In genomic region chr6:73747293-73747692, GRCh38 we compare ENCODE assay signal across 8 cellular contexts. TPM values are rescaled to one million over a fixed set of nuclear protein-coding genes. Genes with fewer than 3 reads are reported as not detected.
A peak's percentile ranks its signal among the peaks of the same experiment; 100 is the strongest.
DNase-seq lines count a peak whose midpoint lies in the region; ATAC-seq lines count a peak whose summit lies in the region.

No MANE protein-coding gene starts in this region.

- no peak overlapping the region for H3K4me3 Mint-ChIP-seq in activated CD4-positive, alpha-beta T cell treated with anti-CD3 and anti-CD28 coated beads, Interleukin-2, amount 10 ng/mL, durations not matched to agents 24 days and 14 days
- H3K4me3 Mint-ChIP-seq in stimulated activated effector memory CD8-positive, alpha-beta T cell treated with anti-CD3 and anti-CD28 coated beads, Interleukin-12 subunit alpha, Interleukin-12 subunit beta, amount 100 ng/mL, for 72 hours: no peak overlapping the region

- H3K36me3 Mint-ChIP-seq in activated CD4-positive, alpha-beta T cell treated with anti-CD3 and anti-CD28 coated beads, Interleukin-2, amount 10 ng/mL, durations not matched to agents 24 days and 14 days (ENCODE audit: low read depth): peaks cover 16% of the 10 kb centered on the region
- H3K36me3 Mint-ChIP-seq in stimulated activated effector memory CD8-positive, alpha-beta T cell treated with anti-CD3 and anti-CD28 coated beads, Interleukin-12 subunit alpha, Interleukin-12 subunit beta, amount 100 ng/mL, for 72 hours: no peaks in the 10 kb centered on the region

- no peaks in the 10 kb centered on the region for H3K9me3 Mint-ChIP-seq in activated CD4-positive, alpha-beta T cell treated with anti-CD3 and anti-CD28 coated beads, Interleukin-2, amount 10 ng/mL, durations not matched to agents 24 days and 14 days
- no peaks in the 10 kb centered on the region for H3K9me3 Mint-ChIP-seq in stimulated activated effector memory CD8-positive, alpha-beta T cell treated with anti-CD3 and anti-CD28 coated beads, Interleukin-12 subunit alpha, Interleukin-12 subunit beta, amount 100 ng/mL, for 72 hours

- peak; percentile 67 for DNase-seq in activated CD4-positive, alpha-beta T cell treated with anti-CD3 and anti-CD28 coated beads, Interleukin-2, amount 10 ng/mL, durations not matched to agents 24 days and 14 days
- no peak for DNase-seq in activated CD4-positive, alpha-beta T cell treated with anti-CD3 and anti-CD28 coated beads, Interleukin-2, amount 50 U/mL, for 4 hours
- peak; percentile 85 for DNase-seq in NOMO-1 treated with DMSO at 0.1 percent for 48 hours (lab: John Stamatoyannopoulos, UW; ENCODE audit: unreplicated experiment)
- no peak for DNase-seq in stimulated activated effector memory CD8-positive, alpha-beta T cell treated with anti-CD3 and anti-CD28 coated beads, Interleukin-12 subunit alpha, Interleukin-12 subunit beta, amount 100 ng/mL, for 72 hours (ENCODE audit: low spot score in 2 of 2)
- no peak for DNase-seq in DMS79 treated with DMSO at 0.1 percent for 48 hours (lab: John Stamatoyannopoulos, UW)
- DNase-seq in glomerular visceral epithelial cell (ENCODE audit: extremely low spot score): no peak
- no peak for DNase-seq in activated CD8-positive, alpha-beta memory T cell treated with anti-CD3 and anti-CD28 coated beads, Interleukin-2, amount 50 U/mL, for 4 hours

- no peaks in the 10 kb centered on the region for H3K27me3 Mint-ChIP-seq in activated CD4-positive, alpha-beta T cell treated with anti-CD3 and anti-CD28 coated beads, Interleukin-2, amount 10 ng/mL, durations not matched to agents 24 days and 14 days

- peak; percentile 99 for ATAC-seq in HG02884 (IDR thresholded peaks at IDR 0.05; ENCODE audit: unreplicated experiment)
- peak; percentile 85 for ATAC-seq in stimulated activated effector memory CD8-positive, alpha-beta T cell treated with anti-CD3 and anti-CD28 coated beads, Interleukin-12 subunit alpha, Interleukin-12 subunit beta, amount 100 ng/mL, for 72 hours

- intact Hi-C loops in activated CD4-positive, alpha-beta T cell treated with anti-CD3 and anti-CD28 coated beads, Interleukin-2, amount 10 ng/mL, durations not matched to agents 24 days and 14 days (cut with micrococcal nuclease): loop anchor here (5.0 kb wide), 1 partner anchor 50 kb away; no protein-coding TSS in a partner anchor

- no peak overlapping the region for H3K27ac Mint-ChIP-seq in activated CD4-positive, alpha-beta T cell treated with anti-CD3 and anti-CD28 coated beads, Interleukin-2, amount 10 ng/mL, durations not matched to agents 24 days and 14 days
- H3K27ac Mint-ChIP-seq in stimulated activated effector memory CD8-positive, alpha-beta T cell treated with anti-CD3 and anti-CD28 coated beads, Interleukin-12 subunit alpha, Interleukin-12 subunit beta, amount 100 ng/mL, for 72 hours: no peak overlapping the region

- H3K4me1 Mint-ChIP-seq in activated CD4-positive, alpha-beta T cell treated with anti-CD3 and anti-CD28 coated beads, Interleukin-2, amount 10 ng/mL, durations not matched to agents 24 days and 14 days: no peaks in the 10 kb centered on the region
- no peaks in the 10 kb centered on the region for H3K4me1 Mint-ChIP-seq in stimulated activated effector memory CD8-positive, alpha-beta T cell treated with anti-CD3 and anti-CD28 coated beads, Interleukin-12 subunit alpha, Interleukin-12 subunit beta, amount 100 ng/mL, for 72 hours

RNA-seq across cellular contexts. Expression of gene CD109, which starts 51.3 kb away (rescaled TPM):
- 23.6 and 24.2 TPM in 2 replicates for total RNA-seq in activated CD4-positive, alpha-beta T cell treated with anti-CD3 and anti-CD28 coated beads, Interleukin-2, amount 10 ng/mL, durations not matched to agents 24 days and 14 days

Comparison
In these comparisons a context has a peak if more than half of its experiments do, and no peak if none do; other contexts are left out.
1. DNase-seq: peak in activated CD4-positive, alpha-beta T cell treated with anti-CD3 and anti-CD28 coated beads, Interleukin-2, amount 10 ng/mL, durations not matched to agents 24 days and 14 days (single experiment) and NOMO-1 treated with DMSO at 0.1 percent for 48 hours (single experiment); none in activated CD4-positive, alpha-beta T cell treated with anti-CD3 and anti-CD28 coated beads, Interleukin-2, amount 50 U/mL, for 4 hours (0 of 2), stimulated activated effector memory CD8-positive, alpha-beta T cell treated with anti-CD3 and anti-CD28 coated beads, Interleukin-12 subunit alpha, Interleukin-12 subunit beta, amount 100 ng/mL, for 72 hours (0 of 2), DMS79 treated with DMSO at 0.1 percent for 48 hours (single experiment), glomerular visceral epithelial cell (single experiment) and activated CD8-positive, alpha-beta memory T cell treated with anti-CD3 and anti-CD28 coated beads, Interleukin-2, amount 50 U/mL, for 4 hours (single experiment).